Comparison of ENCODE assay signal across 11 cellular contexts in the genomic region with DNA sequence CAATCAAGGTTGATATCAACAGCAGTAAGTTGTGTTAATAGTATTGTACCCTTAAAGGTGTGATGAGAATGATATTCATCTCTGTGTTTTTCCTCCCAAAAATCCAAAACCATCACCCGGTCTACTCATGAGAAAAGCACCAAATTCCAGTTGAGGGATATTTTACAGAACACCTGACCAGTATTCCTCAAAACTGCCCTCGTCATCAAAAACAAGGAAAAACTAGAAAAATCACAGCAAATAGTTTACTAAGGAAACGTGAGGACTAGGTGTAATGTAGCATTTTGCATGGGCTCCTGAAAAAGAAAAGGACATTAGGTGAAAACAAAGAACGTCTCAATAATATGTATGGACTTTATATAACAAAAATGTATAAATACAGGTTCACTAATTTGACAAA.
"Had no signal": no experiment of that assay in that cellular context is flagged by ENCODE, and none has a peak within 500 bp of the region (broad histone marks: within the 10 kb centered on the region; RNA-seq: fewer than 3 reads in every experiment).

No MANE protein-coding gene starts in this region.

- H3K4me3 ChIP-seq: GM23248, GM23338, HAP-1 had no signal

- FAIRE-seq: H1, H54 had no signal

- H3K9me3 ChIP-seq: HAP-1 had no signal

- DNase-seq: GM23248, GOT3, H7, H9, HCEC 1CT, HFFc6 had no signal

- H2AFZ ChIP-seq: GM23248, GM23338 had no signal

- ATAC-seq: GM23338, HCT116 had no signal

- H3K4me2 ChIP-seq: GM23338 had no signal

- H3K27ac ChIP-seq: GM23248 had no signal

- H3K4me1 ChIP-seq: HAP-1 had no signal

- H3K36me3 ChIP-seq: HAP-1 had no signal

- H3K9ac ChIP-seq: GM23248 had no signal
